Comparison of ENCODE assay signal across 9 cellular contexts in genomic region chr17:42132941-42133340, GRCh38. TPM values are rescaled to one million over a fixed set of nuclear protein-coding genes. Genes with fewer than 3 reads are reported as not detected.
A peak's percentile ranks its signal among the peaks of the same experiment; 100 is the strongest.
DNase-seq lines count a peak whose midpoint lies in the region; ATAC-seq lines count a peak whose summit lies in the region.
"Had no signal": no experiment of that assay in that cellular context is flagged by ENCODE, and none has a peak within 500 bp of the region (broad histone marks: within the 10 kb centered on the region; RNA-seq: fewer than 3 reads in every experiment).

No MANE protein-coding gene starts in this region.

- peak; percentile 29 for ATAC-seq in HG03159 (IDR thresholded peaks at IDR 0.05; ENCODE audit: unreplicated experiment)
- peak; percentile 51 for ATAC-seq in effector memory CD8-positive, alpha-beta T cell (replicated peaks)
- ATAC-seq in HG03097 (IDR thresholded peaks at IDR 0.05; ENCODE audit: low FRiP score, unreplicated experiment) = no peak
- no peak for ATAC-seq in HG02885 (IDR thresholded peaks at IDR 0.05; ENCODE audit: poor library complexity, unreplicated experiment)
- ATAC-seq in GM21723 (IDR thresholded peaks at IDR 0.05; ENCODE audit: unreplicated experiment) = no peak
- ATAC-seq: Panc1 had no signal

- in situ Hi-C loops in SK-MEL-5 (cut with HindIII; ENCODE audit: low pct_unique_long_range_greater_than_20kb, low sequenced_read_pairs) = no loop called here

- H3K4me3 Mint-ChIP-seq in effector memory CD8-positive, alpha-beta T cell = peak overlapping the region; percentile 6 to 22

- no peaks in the 10 kb centered on the region for H3K9me3 Mint-ChIP-seq in effector memory CD8-positive, alpha-beta T cell

- H3K36me3 Mint-ChIP-seq in effector memory CD8-positive, alpha-beta T cell (ENCODE audit: insufficient read depth) = peaks cover 47% of the 10 kb centered on the region

- peak overlapping the region; percentile 65 to 87 for H3K27ac Mint-ChIP-seq in effector memory CD8-positive, alpha-beta T cell

- peak; percentile 92 for DNase-seq in EH (ENCODE audit: low read depth)
- DNase-seq in SK-MEL-5 (ENCODE audit: low read depth, low spot score) = peak; percentile 58
- DNase-seq in effector memory CD8-positive, alpha-beta T cell = no peak
- peak; percentile 96 for DNase-seq in myocyte (ENCODE audit: low read depth)

- no peaks in the 10 kb centered on the region for H3K27me3 Mint-ChIP-seq in effector memory CD8-positive, alpha-beta T cell

- H3K4me1 Mint-ChIP-seq in effector memory CD8-positive, alpha-beta T cell (ENCODE audit: low read depth in 2 of 2) = peaks cover 35 to 43% of the 10 kb centered on the region in 2 donors

RNA-seq across cellular contexts. Expression of gene HSPB9, which starts 10.3 kb away (rescaled TPM):
- total RNA-seq in SK-MEL-5 (2014; rRNA removed; shearing (Covaris generic)) = not detected in 2 replicates
- not detected in 2 replicates for polyA plus RNA-seq in SK-MEL-5 (2015; cell fraction: cytosol; rRNA removed)
- polyA plus RNA-seq in SK-MEL-5 (2015; cell fraction: nucleus; rRNA removed) = 0.15 TPM in 1 of 2 replicates, not detected in the other
- not detected in 2 replicates for total RNA-seq in myocyte
- polyA plus RNA-seq in myocyte (2012) = 0.40 TPM

RNA-seq across cellular contexts. Expression of gene KAT2A, which starts 11.8 kb away (rescaled TPM):
- 12.9 and 14.7 TPM in 2 replicates for total RNA-seq in SK-MEL-5 (2014; rRNA removed; shearing (Covaris generic))
- polyA plus RNA-seq in SK-MEL-5 (2015; cell fraction: cytosol; rRNA removed) = 30.2 and 33.9 TPM in 2 replicates
- 788 and 824 TPM in 2 replicates for polyA plus RNA-seq in SK-MEL-5 (2015; cell fraction: nucleus; rRNA removed)
- total RNA-seq in myocyte = 26.5 and 32.6 TPM in 2 replicates
- polyA plus RNA-seq in myocyte (2012) = 32.8 TPM

RNA-seq across cellular contexts. Expression of gene DHX58, which starts 20.4 kb away (rescaled TPM):
- 5.8 and 7.0 TPM in 2 replicates for total RNA-seq in SK-MEL-5 (2014; rRNA removed; shearing (Covaris generic))
- 4.9 and 7.4 TPM in 2 replicates for polyA plus RNA-seq in SK-MEL-5 (2015; cell fraction: cytosol; rRNA removed)
- polyA plus RNA-seq in SK-MEL-5 (2015; cell fraction: nucleus; rRNA removed) = 59.2 and 63.9 TPM in 2 replicates
- total RNA-seq in myocyte = 9.3 and 11.3 TPM in 2 replicates
- 12.9 TPM for polyA plus RNA-seq in myocyte (2012)

RNA-seq across cellular contexts. Expression of gene RAB5C, which starts 21.8 kb away (rescaled TPM):
- total RNA-seq in SK-MEL-5 (2014; rRNA removed; shearing (Covaris generic)) = 166 and 195 TPM in 2 replicates
- polyA plus RNA-seq in SK-MEL-5 (2015; cell fraction: cytosol; rRNA removed) = 398 and 408 TPM in 2 replicates
- 101 and 106 TPM in 2 replicates for polyA plus RNA-seq in SK-MEL-5 (2015; cell fraction: nucleus; rRNA removed)
- total RNA-seq in myocyte = 73.6 and 73.9 TPM in 2 replicates
- 148 TPM for polyA plus RNA-seq in myocyte (2012)

RNA-seq across cellular contexts. Expression of gene ZNF385C, which starts 34.7 kb away (rescaled TPM):
- total RNA-seq in SK-MEL-5 (2014; rRNA removed; shearing (Covaris generic)) = 0.19 and 0.45 TPM in 2 replicates
- 0.67 and 0.79 TPM in 2 replicates for polyA plus RNA-seq in SK-MEL-5 (2015; cell fraction: cytosol; rRNA removed)
- polyA plus RNA-seq in SK-MEL-5 (2015; cell fraction: nucleus; rRNA removed) = 1.2 and 2.0 TPM in 2 replicates
- total RNA-seq in myocyte = 0.05 and 0.36 TPM in 2 replicates
- polyA plus RNA-seq in myocyte (2012) = 0.15 TPM

Comparison
In these comparisons a context has a peak if more than half of its experiments do, and no peak if none do; other contexts are left out.
1. DNase-seq: peak in EH (single experiment), SK-MEL-5 (single experiment) and myocyte (single experiment); none in effector memory CD8-positive, alpha-beta T cell (0 of 3).
2. ATAC-seq: peak in HG03159 (single experiment) and effector memory CD8-positive, alpha-beta T cell (single experiment); none in HG03097 (single experiment), HG02885 (single experiment) and GM21723 (single experiment).